ENCODE assay signal across 19 cellular contexts in genomic region chr2:114005110-114005783, GRCh38.
DNase-seq lines count a peak whose midpoint lies in the region; ATAC-seq, FAIRE-seq and TF ChIP-seq lines count a peak whose summit lies in the region.
"Had no signal": no experiment of that assay in that cellular context is flagged by ENCODE, and none has a peak within 500 bp of the region (broad histone marks: within the 10 kb centered on the region; RNA-seq: fewer than 3 reads in every experiment).

No MANE protein-coding gene starts in this region.

- H3K27me3 ChIP-seq in GM06990 (replicated peaks; ENCODE audit: control insufficient read depth, insufficient read depth, low read length), result no peaks in the 10 kb centered on the region
- H3K27me3 ChIP-seq: BLaER1 treated with 17β-estradiol and CSF1 and Interleukin-3, amounts not matched to agents 10 nM and 100 nM had no signal

- no peak overlapping the region for H3K4me3 ChIP-seq in GM06990 (replicated peaks; ENCODE audit: low read depth, low read length)
- H3K4me3 ChIP-seq: BLaER1 treated with 17β-estradiol and CSF1 and Interleukin-3, amounts not matched to agents 10 nM and 100 nM had no signal

- DNase-seq in GM06990 (ENCODE audit: extremely low read depth, insufficient read length) (peak; percentile 5), OCI-M2 (lab: John Stamatoyannopoulos, UW; ENCODE audit: unreplicated experiment) (no peak), urothelium cell line (ENCODE audit: low spot score) (no peak), Right ventricle myocardium inferior (ENCODE audit: missing footprints) (no peak)
- DNase-seq in stimulated activated CD4-positive, alpha-beta T cell treated with anti-CD3 and anti-CD28 coated beads, Interleukin-4, amount 100 ng/mL, for 1 hour, result no peak
- DNase-seq: CD8-positive, alpha-beta memory T cell; GF-D8; Kasumi-1; NCI-H1105 treated with DMSO at 0.1 percent for 48 hours; NCI-H1694 treated with DMSO at 0.1 percent for 48 hours; NCI-H2107; NCI-H226; NCI-H526 had no signal

- H3K36me3 ChIP-seq in GM06990 (ENCODE audit: control insufficient read depth, insufficient read depth, low read length), result no peaks in the 10 kb centered on the region
- H3K36me3 ChIP-seq: BLaER1 treated with 17β-estradiol and CSF1 and Interleukin-3, amounts not matched to agents 10 nM and 100 nM had no signal

- no peak for TF ChIP-seq CTCF in GM06990 (IDR thresholded peaks at IDR 0.05; ENCODE audit: insufficient read depth, low read length, poor library complexity, severe bottlenecking)

- no peak for FAIRE-seq in urothelium cell line (lab: Jason Lieb, UNC)
- FAIRE-seq: A204.1, H1 had no signal

- intact Hi-C loops in Right ventricle myocardium inferior (cut with DNase I), result no loop called here

- ATAC-seq in GM18520 (IDR thresholded peaks at IDR 0.05; ENCODE audit: unreplicated experiment) (peak; percentile 54), HG02610 (IDR thresholded peaks at IDR 0.05; ENCODE audit: unreplicated experiment) (peak; percentile 47), HG03469 (IDR thresholded peaks at IDR 0.05; ENCODE audit: unreplicated experiment) (peak; percentile 36), Right ventricle myocardium inferior (no peak)
